Comparison of ENCODE assay signal across 8 cellular contexts in genomic region chr20:34708621-34709043, GRCh38. TPM values are rescaled to one million over a fixed set of nuclear protein-coding genes. Genes with fewer than 3 reads are reported as not detected.
DNase-seq lines count a peak whose midpoint lies in the region; ATAC-seq and TF ChIP-seq lines count a peak whose summit lies in the region.

No MANE protein-coding gene starts in this region.

- peak overlapping the region; percentile 79 for H3K4me3 Mint-ChIP-seq in mesothelial cell of epicardium
- H3K4me3 Mint-ChIP-seq in stimulated activated effector memory CD8-positive, alpha-beta T cell treated with anti-CD3 and anti-CD28 coated beads, Interleukin-12 subunit alpha, Interleukin-12 subunit beta, amount 100 ng/mL, for 72 hours = peak overlapping the region; percentile 79

- peaks cover 20% of the 10 kb centered on the region for H3K4me1 Mint-ChIP-seq in mesothelial cell of epicardium
- peaks cover 64% of the 10 kb centered on the region for H3K4me1 Mint-ChIP-seq in stimulated activated effector memory CD8-positive, alpha-beta T cell treated with anti-CD3 and anti-CD28 coated beads, Interleukin-12 subunit alpha, Interleukin-12 subunit beta, amount 100 ng/mL, for 72 hours

- H3K4me1 ChIP-seq in effector memory CD4-positive, alpha-beta T cell (ENCODE audit: control insufficient read depth, insufficient read depth, low read length, poor library complexity, severe bottlenecking) = peaks cover 22% of the 10 kb centered on the region

- peak overlapping the region; percentile 77 for H3K27ac ChIP-seq in effector memory CD4-positive, alpha-beta T cell (ENCODE audit: insufficient read depth, low read length, poor library complexity, severe bottlenecking)

- ATAC-seq in GM21723 (IDR thresholded peaks at IDR 0.05; ENCODE audit: unreplicated experiment) = peak; percentile 29
- ATAC-seq in stimulated activated effector memory CD8-positive, alpha-beta T cell treated with anti-CD3 and anti-CD28 coated beads, Interleukin-12 subunit alpha, Interleukin-12 subunit beta, amount 100 ng/mL, for 72 hours = peak; percentile 15

- TF ChIP-seq CTCF in mesothelial cell of epicardium (IDR thresholded peaks at IDR 0.05; ENCODE audit: unreplicated experiment) = no peak

- no peaks in the 10 kb centered on the region for H3K9me3 Mint-ChIP-seq in mesothelial cell of epicardium
- H3K9me3 Mint-ChIP-seq in stimulated activated effector memory CD8-positive, alpha-beta T cell treated with anti-CD3 and anti-CD28 coated beads, Interleukin-12 subunit alpha, Interleukin-12 subunit beta, amount 100 ng/mL, for 72 hours = no peaks in the 10 kb centered on the region

- H3K36me3 ChIP-seq in effector memory CD4-positive, alpha-beta T cell (ENCODE audit: control insufficient read depth, insufficient read depth, low read length) = no peaks in the 10 kb centered on the region

- H3K27ac Mint-ChIP-seq in mesothelial cell of epicardium = no peak overlapping the region
- peak overlapping the region; percentile 91 for H3K27ac Mint-ChIP-seq in stimulated activated effector memory CD8-positive, alpha-beta T cell treated with anti-CD3 and anti-CD28 coated beads, Interleukin-12 subunit alpha, Interleukin-12 subunit beta, amount 100 ng/mL, for 72 hours

- peaks cover 14% of the 10 kb centered on the region for H3K27me3 Mint-ChIP-seq in mesothelial cell of epicardium (ENCODE audit: low read depth)

- H3K36me3 Mint-ChIP-seq in mesothelial cell of epicardium = peaks cover 4% of the 10 kb centered on the region
- peaks cover 41% of the 10 kb centered on the region for H3K36me3 Mint-ChIP-seq in stimulated activated effector memory CD8-positive, alpha-beta T cell treated with anti-CD3 and anti-CD28 coated beads, Interleukin-12 subunit alpha, Interleukin-12 subunit beta, amount 100 ng/mL, for 72 hours

- peak overlapping the region; percentile 80 for H3K4me3 ChIP-seq in effector memory CD4-positive, alpha-beta T cell (ENCODE audit: insufficient read depth, low read depth, low read length, poor library complexity, severe bottlenecking)

- peak; percentile 63 for DNase-seq in D341Med (ENCODE audit: low spot score)
- peak; percentile 13 for DNase-seq in NCI-H146 treated with DMSO at 0.1 percent for 48 hours (lab: John Stamatoyannopoulos, UW; ENCODE audit: unreplicated experiment)
- DNase-seq in activated CD4-positive, alpha-beta T cell treated with anti-CD3 and anti-CD28 coated beads, Interleukin-2, amount 50 U/mL, for 4 hours = peak; percentile 34 to 36
- DNase-seq in effector memory CD4-positive, alpha-beta T cell = peak in 1 of 3 donors; percentile 15
- DNase-seq in mesothelial cell of epicardium (ENCODE audit: low spot score in 2 of 2, unreplicated experiment in 2 of 2) = peak; percentile 25 to 69
- peak in 1 of 2 donors; percentile 82 for DNase-seq in stimulated activated effector memory CD8-positive, alpha-beta T cell treated with anti-CD3 and anti-CD28 coated beads, Interleukin-12 subunit alpha, Interleukin-12 subunit beta, amount 100 ng/mL, for 72 hours (ENCODE audit: low spot score in 2 of 2)
- no peak for DNase-seq in cerebellum (ENCODE audit: low spot score)

- no peaks in the 10 kb centered on the region for H3K27me3 ChIP-seq in effector memory CD4-positive, alpha-beta T cell (replicated peaks; ENCODE audit: control insufficient read depth, insufficient read depth, low read length, poor library complexity, severe bottlenecking)

- H3K9me3 ChIP-seq in effector memory CD4-positive, alpha-beta T cell (ENCODE audit: control insufficient read depth, low read length) = no peaks in the 10 kb centered on the region

RNA-seq across cellular contexts. Expression of gene TP53INP2, which starts 4.5 kb away (rescaled TPM):
- total RNA-seq in mesothelial cell of epicardium = 11.8 to 13.1 TPM (median 12.0 TPM) in 3 replicates
- 5.6 TPM for total RNA-seq in cerebellum

RNA-seq across cellular contexts. Expression of gene PIGU, which starts 31.7 kb away (rescaled TPM):
- total RNA-seq in mesothelial cell of epicardium (31.7 to 34.1 TPM (median 32.6 TPM) in 3 replicates), cerebellum (29.4 TPM)
